36 cellular contexts compared by ENCODE assay signal in the genomic region with DNA sequence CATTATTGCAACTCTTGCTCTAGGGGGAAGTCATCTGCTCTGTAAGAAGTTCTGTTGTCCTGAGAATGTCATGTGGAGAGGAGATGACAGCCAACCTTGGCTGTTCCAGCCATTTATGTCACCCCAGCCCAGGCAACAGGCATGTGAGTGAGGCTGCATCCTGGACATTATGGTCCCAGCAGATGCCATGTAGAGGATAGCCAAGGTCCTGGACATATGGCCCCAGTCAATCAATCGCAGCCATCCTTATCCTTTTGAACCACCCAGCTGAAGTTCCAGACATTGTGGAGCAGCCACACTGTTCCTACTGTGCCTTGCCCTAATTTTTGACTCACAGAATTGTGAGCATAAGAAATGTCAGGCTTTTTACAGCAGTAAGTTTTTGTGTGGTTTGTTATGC.
"Had no signal": no experiment of that assay in that cellular context is flagged by ENCODE, and none has a peak within 500 bp of the region (broad histone marks: within the 10 kb centered on the region; RNA-seq: fewer than 3 reads in every experiment).

No MANE protein-coding gene starts in this region.

- H3K36me3 ChIP-seq: adrenal gland, esophagus muscularis mucosa, gastrocnemius medialis, heart right ventricle, WERI-Rb-1 had no signal

- H3K4me1 ChIP-seq: adrenal gland, body of pancreas, esophagus muscularis mucosa, foreskin keratinocyte, gastrocnemius medialis had no signal

- H3K27ac ChIP-seq: adrenal gland, body of pancreas, esophagus muscularis mucosa, foreskin keratinocyte, gastrocnemius medialis, heart right ventricle, WERI-Rb-1 had no signal

- ATAC-seq: activated CD4-positive, CD25-positive, alpha-beta regulatory T cell treated with anti-CD3 and anti-CD28 coated beads, Interleukin-2, amount 50 U/mL, for 24 hours; activated CD8-positive, alpha-beta memory T cell treated with anti-CD3 and anti-CD28 coated beads, Interleukin-2, amount 10 ng/mL, durations not matched to agents 7 days and 5 days; activated CD8-positive, alpha-beta T cell treated with anti-CD3 and anti-CD28 coated beads, Interleukin-2, amount 10 ng/mL, durations not matched to agents 7 days and 5 days; activated naive CD8-positive, alpha-beta T cell treated with anti-CD3 and anti-CD28 coated beads, Interleukin-2, amount 50 U/mL, for 24 hours; body of pancreas; effector memory CD8-positive, alpha-beta T cell; foreskin keratinocyte; gastrocnemius medialis; heart right ventricle; T-helper 17 cell had no signal

- H3K27me3 ChIP-seq: adrenal gland, body of pancreas, esophagus muscularis mucosa, gastrocnemius medialis, heart right ventricle had no signal

- H3K27ac Mint-ChIP-seq: activated B cell treated with CpG ODN at 0.5 μM for 24 hours; activated CD4-positive, alpha-beta memory T cell treated with anti-CD3 and anti-CD28 coated beads for 36 hours; activated CD8-positive, alpha-beta memory T cell treated with anti-CD3 and anti-CD28 coated beads, Interleukin-2, amount 10 ng/mL, durations not matched to agents 7 days and 5 days; activated CD8-positive, alpha-beta T cell treated with anti-CD3 and anti-CD28 coated beads, Interleukin-2, amount 10 ng/mL, durations not matched to agents 7 days and 5 days; activated naive CD4-positive, alpha-beta T cell treated with anti-CD3 and anti-CD28 coated beads for 36 hours; activated naive CD4-positive, alpha-beta T cell treated with anti-CD3 and anti-CD28 coated beads, Interleukin-2, amount 50 U/mL, for 24 hours; activated naive CD8-positive, alpha-beta T cell treated with anti-CD3 and anti-CD28 coated beads for 36 hours; activated naive CD8-positive, alpha-beta T cell treated with anti-CD3 and anti-CD28 coated beads, Interleukin-2, amount 50 U/mL, for 24 hours; activated T-helper 1 cell treated with anti-CD3 and anti-CD28 coated beads, Interleukin-12 subunit alpha, Interleukin-12 subunit beta, Interleukin-2, Interleukin-4 antibody, amounts not matched to agents 30 ng/mL and 10 ng/mL and 1 ng/mL, durations not matched to agents 14 hours and 24 hours and 36 hours; activated T-helper 2 cell treated with anti-CD3 and anti-CD28 coated beads, Interferon-gamma antibody, Interleukin-2, Interleukin-4, amounts not matched to agents 10 μg/mL and 5 μg/mL and 100 μg/mL, durations not matched to agents 14 hours and 24 hours and 36 hours; effector memory CD8-positive, alpha-beta T cell; T-helper 17 cell; T-helper 2 cell treated with Interferon-gamma antibody and Interleukin-4, amounts not matched to agents 5 μg/mL and 100 μg/mL, for 36 hours had no signal

- H3K36me3 Mint-ChIP-seq: activated CD4-positive, alpha-beta memory T cell treated with anti-CD3 and anti-CD28 coated beads for 36 hours; activated CD8-positive, alpha-beta memory T cell treated with anti-CD3 and anti-CD28 coated beads, Interleukin-2, amount 10 ng/mL, durations not matched to agents 7 days and 5 days; activated naive CD4-positive, alpha-beta T cell treated with anti-CD3 and anti-CD28 coated beads, Interleukin-2, amount 50 U/mL, for 24 hours; activated naive CD8-positive, alpha-beta T cell treated with anti-CD3 and anti-CD28 coated beads for 36 hours had no signal

- H3K4me1 Mint-ChIP-seq: activated B cell treated with CpG ODN at 0.5 μM for 24 hours; activated CD8-positive, alpha-beta memory T cell treated with anti-CD3 and anti-CD28 coated beads, Interleukin-2, amount 10 ng/mL, durations not matched to agents 7 days and 5 days; activated naive CD4-positive, alpha-beta T cell treated with anti-CD3 and anti-CD28 coated beads, Interleukin-2, amount 50 U/mL, for 24 hours; activated naive CD8-positive, alpha-beta T cell treated with anti-CD3 and anti-CD28 coated beads for 36 hours; activated naive CD8-positive, alpha-beta T cell treated with anti-CD3 and anti-CD28 coated beads, Interleukin-2, amount 50 U/mL, for 24 hours; T-helper 17 cell had no signal

- DNase-seq: activated B cell treated with CpG ODN at 0.5 μM for 24 hours; activated CD4-positive, alpha-beta memory T cell treated with anti-CD3 and anti-CD28 coated beads for 36 hours; activated CD4-positive, alpha-beta T cell treated with anti-CD3 and anti-CD28 coated beads for 48 hours; activated CD4-positive, alpha-beta T cell treated with anti-CD3 and anti-CD28 coated beads, Interleukin-2, amount 50 U/mL, for 1 hour; activated CD8-positive, alpha-beta memory T cell treated with anti-CD3 and anti-CD28 coated beads, Interleukin-2, amount 10 ng/mL, durations not matched to agents 7 days and 5 days; activated CD8-positive, alpha-beta memory T cell treated with anti-CD3 and anti-CD28 coated beads, Interleukin-2, amount 50 U/mL, for 4 hours; activated CD8-positive, alpha-beta T cell treated with anti-CD3 and anti-CD28 coated beads, Interleukin-2, amount 10 ng/mL, durations not matched to agents 7 days and 5 days; activated effector memory CD4-positive, alpha-beta T cell treated with anti-CD3 and anti-CD28 coated beads, Interleukin-2, amount 50 U/mL, for 16 hours; activated naive CD4-positive, alpha-beta T cell treated with anti-CD3 and anti-CD28 coated beads for 36 hours; activated naive CD8-positive, alpha-beta T cell treated with anti-CD3 and anti-CD28 coated beads for 36 hours; activated naive CD8-positive, alpha-beta T cell treated with anti-CD3 and anti-CD28 coated beads, Interleukin-2, amount 50 U/mL, for 24 hours; activated T-cell treated with anti-CD3 and anti-CD28 coated beads, Interleukin-2, amount 50 U/mL, for 1 hour; activated T-cell treated with anti-CD3 and anti-CD28 coated beads, Interleukin-2, amount 50 U/mL, for 48 hours; adrenal gland; amygdala; aorta; body of pancreas; cerebellar nuclear complex; cortex of kidney; dermis blood vessel endothelial cell; effector CD4-positive, alpha-beta T cell; effector memory CD8-positive, alpha-beta T cell; erythroblast; foreskin keratinocyte; gastrocnemius medialis; heart right ventricle; T-helper 1 cell; T-helper 17 cell; T1000; WERI-Rb-1 had no signal

- H3K4me3 Mint-ChIP-seq: activated B cell treated with CpG ODN at 0.5 μM for 24 hours; activated CD4-positive, alpha-beta memory T cell treated with anti-CD3 and anti-CD28 coated beads for 36 hours; activated CD8-positive, alpha-beta memory T cell treated with anti-CD3 and anti-CD28 coated beads, Interleukin-2, amount 10 ng/mL, durations not matched to agents 7 days and 5 days; activated CD8-positive, alpha-beta T cell treated with anti-CD3 and anti-CD28 coated beads, Interleukin-2, amount 10 ng/mL, durations not matched to agents 7 days and 5 days; activated naive CD4-positive, alpha-beta T cell treated with anti-CD3 and anti-CD28 coated beads for 36 hours; activated naive CD4-positive, alpha-beta T cell treated with anti-CD3 and anti-CD28 coated beads, Interleukin-2, amount 50 U/mL, for 24 hours; activated naive CD8-positive, alpha-beta T cell treated with anti-CD3 and anti-CD28 coated beads for 36 hours; activated naive CD8-positive, alpha-beta T cell treated with anti-CD3 and anti-CD28 coated beads, Interleukin-2, amount 50 U/mL, for 24 hours; activated T-helper 1 cell treated with anti-CD3 and anti-CD28 coated beads, Interleukin-12 subunit alpha, Interleukin-12 subunit beta, Interleukin-2, Interleukin-4 antibody, amounts not matched to agents 30 ng/mL and 10 ng/mL and 1 ng/mL, durations not matched to agents 14 hours and 24 hours and 36 hours; effector memory CD8-positive, alpha-beta T cell; T-helper 17 cell; T-helper 2 cell treated with Interferon-gamma antibody and Interleukin-4, amounts not matched to agents 5 μg/mL and 100 μg/mL, for 36 hours had no signal

- H3K9me3 Mint-ChIP-seq: activated B cell treated with CpG ODN at 0.5 μM for 24 hours; activated CD4-positive, alpha-beta memory T cell treated with anti-CD3 and anti-CD28 coated beads for 36 hours; activated naive CD4-positive, alpha-beta T cell treated with anti-CD3 and anti-CD28 coated beads for 36 hours; activated naive CD4-positive, alpha-beta T cell treated with anti-CD3 and anti-CD28 coated beads, Interleukin-2, amount 50 U/mL, for 24 hours; activated naive CD8-positive, alpha-beta T cell treated with anti-CD3 and anti-CD28 coated beads for 36 hours; activated naive CD8-positive, alpha-beta T cell treated with anti-CD3 and anti-CD28 coated beads, Interleukin-2, amount 50 U/mL, for 24 hours; activated T-helper 1 cell treated with anti-CD3 and anti-CD28 coated beads, Interleukin-12 subunit alpha, Interleukin-12 subunit beta, Interleukin-2, Interleukin-4 antibody, amounts not matched to agents 30 ng/mL and 10 ng/mL and 1 ng/mL, durations not matched to agents 14 hours and 24 hours and 36 hours; activated T-helper 2 cell treated with anti-CD3 and anti-CD28 coated beads, Interferon-gamma antibody, Interleukin-2, Interleukin-4, amounts not matched to agents 10 μg/mL and 5 μg/mL and 100 μg/mL, durations not matched to agents 14 hours and 24 hours and 36 hours; T-helper 2 cell treated with Interferon-gamma antibody and Interleukin-4, amounts not matched to agents 5 μg/mL and 100 μg/mL, for 36 hours had no signal

- H3K4me3 ChIP-seq: adrenal gland, body of pancreas, esophagus muscularis mucosa, gastrocnemius medialis, heart right ventricle had no signal

- H3K9me3 ChIP-seq: adrenal gland, body of pancreas, esophagus muscularis mucosa, gastrocnemius medialis, heart right ventricle had no signal
